13 cellular contexts compared by ENCODE assay signal in the genomic region with DNA sequence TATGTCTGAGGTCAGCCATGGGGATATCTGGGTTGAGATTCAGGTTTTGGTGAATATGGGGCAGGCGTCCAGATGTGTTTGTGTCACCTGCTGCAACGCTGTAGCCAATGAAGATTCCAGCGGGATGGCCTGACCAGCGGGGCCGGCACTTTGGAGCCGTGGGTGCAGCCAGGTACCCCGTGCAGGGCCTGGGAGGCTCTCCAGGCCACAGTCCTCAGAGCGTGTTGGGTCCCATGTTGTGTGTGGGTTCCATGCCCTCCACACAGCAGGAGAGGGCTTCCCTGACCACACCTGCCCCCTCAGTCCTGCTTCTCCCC. TPM values are rescaled to one million over a fixed set of nuclear protein-coding genes. Genes with fewer than 3 reads are reported as not detected.
A peak's percentile ranks its signal among the peaks of the same experiment; 100 is the strongest.
DNase-seq lines count a peak whose midpoint lies in the region; ATAC-seq, FAIRE-seq and TF ChIP-seq lines count a peak whose summit lies in the region.
"Had no signal": no experiment of that assay in that cellular context is flagged by ENCODE, and none has a peak within 500 bp of the region (broad histone marks: within the 10 kb centered on the region; RNA-seq: fewer than 3 reads in every experiment).

No MANE protein-coding gene starts in this region.

- no peak overlapping the region for H2BK20ac ChIP-seq in H1 (ENCODE audit: low read length)

- H3K23me2 ChIP-seq in H1 (ENCODE audit: low read depth, low read length) = peaks cover 3% of the 10 kb centered on the region; the same call in 1 of the 2 replicates

- H3K18ac ChIP-seq in H1 (ENCODE audit: extremely low read depth, low read length) = no peak overlapping the region

- H4K20me1 ChIP-seq in BLaER1 treated with 17β-estradiol and CSF1 and Interleukin-3, amounts not matched to agents 10 nM and 100 nM = peaks cover 0 to 12% (median 4%) of the 10 kb centered on the region in 11 experiments; a peak in 9 of 22 replicates
- no peaks in the 10 kb centered on the region for H4K20me1 ChIP-seq in H1 (replicated peaks in 1 of 2; ENCODE audit: control insufficient read depth in 1 of 2, insufficient read depth in 2 of 2, low read length in 2 of 2)
- H4K20me1 ChIP-seq in osteoblast (ENCODE audit: insufficient read depth, low read length) = no peaks in the 10 kb centered on the region

- CTCF ChIA-PET in H1 (lab: Charles Lee; ENCODE audit: partially characterized antibody) = interaction anchor here (1.1 kb wide), 1 partner anchor 201 kb away, joined by 3 read pairs; no protein-coding TSS in a partner anchor

- H2AFZ ChIP-seq in H1 (ENCODE audit: low read length) (no peak overlapping the region), osteoblast (ENCODE audit: low read length) (no peak overlapping the region)
- H2AFZ ChIP-seq: GM23248 had no signal

- no peak overlapping the region for H2BK120ac ChIP-seq in H1 (replicated peaks; ENCODE audit: low read depth, low read length)

- no peak for ATAC-seq in GM18873 (IDR thresholded peaks at IDR 0.05; ENCODE audit: low FRiP score, unreplicated experiment)

- H3K36me3 ChIP-seq in BLaER1 treated with 17β-estradiol and CSF1 and Interleukin-3, amounts not matched to agents 10 nM and 100 nM = peaks cover 3 to 11% (median 6%) of the 10 kb centered on the region in 11 experiments; a peak in 18 of 22 replicates
- H3K36me3 ChIP-seq in KOPT-K1 (ENCODE audit: insufficient read depth, low read length) (peaks cover 10% of the 10 kb centered on the region), H1 (ENCODE audit: control insufficient read depth in 2 of 4, insufficient read depth in 4 of 4, low read length in 3 of 4) (peaks cover 0 to 12% (median 2%) of the 10 kb centered on the region in 4 experiments; a peak in 4 of 8 replicates), osteoblast (ENCODE audit: insufficient read depth, low read length) (peaks cover 4% of the 10 kb centered on the region)

- H2BK12ac ChIP-seq in H1 (ENCODE audit: low read depth, low read length) = no peak overlapping the region

- H3K4me2 ChIP-seq in BLaER1 treated with 17β-estradiol and CSF1 and Interleukin-3, amounts not matched to agents 10 nM and 100 nM = peak overlapping the region; percentile 91 to 100 (median 98); a peak in 21 of 22 replicates
- no peak overlapping the region for H3K4me2 ChIP-seq in H1 (ENCODE audit: insufficient read depth in 1 of 2, low read depth in 2 of 2, low read length in 2 of 2)
- H3K4me2 ChIP-seq in osteoblast (ENCODE audit: insufficient read depth, low read length) = no peak overlapping the region

- H3K79me2 ChIP-seq in H1 (ENCODE audit: control insufficient read depth in 1 of 2, insufficient read depth in 2 of 2, low read length in 2 of 2) (no peaks in the 10 kb centered on the region), osteoblast (ENCODE audit: insufficient read depth, low read length) (peaks cover 13% of the 10 kb centered on the region)

- FAIRE-seq in H1 (lab: Jason Lieb, UNC) = no peak
- FAIRE-seq: A204.1 had no signal

- H4K8ac ChIP-seq in H1 (ENCODE audit: extremely low read depth, insufficient read depth, low read length) = peak overlapping the region; percentile 51

- H3K79me1 ChIP-seq in H1 (ENCODE audit: low read depth, low read length) = no peaks in the 10 kb centered on the region; the same call in 1 of the 2 replicates

- H3K4me1 ChIP-seq in BLaER1 treated with 17β-estradiol and CSF1 and Interleukin-3, amounts not matched to agents 10 nM and 100 nM = peaks cover 72 to 92% (median 87%) of the 10 kb centered on the region in 10 experiments
- H3K4me1 ChIP-seq in H1 (replicated peaks in 1 of 4; ENCODE audit: control insufficient read depth in 3 of 4, insufficient read depth in 4 of 4, low read length in 3 of 4) = peaks cover 0 to 9% (median 3%) of the 10 kb centered on the region in 4 experiments; a peak in 4 of 7 replicates
- H3K4me1 ChIP-seq in osteoblast (ENCODE audit: insufficient read depth, low read length) = peaks cover 10% of the 10 kb centered on the region

- no peak overlapping the region for H4K5ac ChIP-seq in H1 (ENCODE audit: insufficient read length, low read depth, low read length)

- H3K23ac ChIP-seq in H1 (ENCODE audit: insufficient read length) = no peak overlapping the region

- no peak overlapping the region for H2AK5ac ChIP-seq in H1 (ENCODE audit: low read depth, low read length)

- H2BK15ac ChIP-seq in H1 (ENCODE audit: low read length) = no peak overlapping the region

- DNase-seq in H1 (ENCODE audit: low read depth in 1 of 2, low spot score in 2 of 2) (no peak), osteoblast (ENCODE audit: insufficient read length, low spot score, missing footprints) (peak; percentile 62), amniotic stem cell (lab: John Stamatoyannopoulos, UW) (no peak), AG20443 (ENCODE audit: low spot score) (no peak)
- DNase-seq: GF-D8, GM23248, H7 had no signal

- TF ChIP-seq CTCF in H1 (IDR thresholded peaks at IDR 0.05; ENCODE audit: control extremely low read depth in 1 of 3, insufficient read depth in 1 of 3, low read depth in 1 of 3, low read length in 3 of 3) = no peak
- no peak for TF ChIP-seq CTCF in osteoblast (IDR thresholded peaks at IDR 0.05; ENCODE audit: extremely low read depth, low read depth, low read length)

- peaks cover 0 to 11% (median 0%) of the 10 kb centered on the region in 11 experiments; a peak in 4 of 22 replicates for H3K27me3 ChIP-seq in BLaER1 treated with 17β-estradiol and CSF1 and Interleukin-3, amounts not matched to agents 10 nM and 100 nM
- H3K27me3 ChIP-seq in H1 (replicated peaks in 1 of 4; ENCODE audit: control insufficient read depth in 3 of 4, extremely low read depth in 1 of 4, insufficient read depth in 3 of 4, low read length in 3 of 4) (peaks cover 0 to 16% (median 7%) of the 10 kb centered on the region in 4 experiments; a peak in 3 of 7 replicates), osteoblast (ENCODE audit: insufficient read depth, low read length) (no peaks in the 10 kb centered on the region)
- H3K27me3 ChIP-seq: BE2C had no signal

- POLR2A ChIA-PET in H1 (lab: Charles Lee; ENCODE audit: partially characterized antibody) = interaction anchor here (2.1 kb wide), 1 partner anchor 11 kb away, joined by 5 read pairs; no protein-coding TSS in a partner anchor

- peak overlapping the region in 7 of 11 experiments; percentile 4 to 99 (median 95); a peak in 9 of 22 replicates for H3K27ac ChIP-seq in BLaER1 treated with 17β-estradiol and CSF1 and Interleukin-3, amounts not matched to agents 10 nM and 100 nM
- peak overlapping the region; percentile 2 for H3K27ac ChIP-seq in KOPT-K1 (ENCODE audit: low read depth, low read length, poor library complexity, severe bottlenecking)
- no peak overlapping the region for H3K27ac ChIP-seq in H1 (ENCODE audit: low read depth, low read length)
- H3K27ac ChIP-seq in osteoblast (ENCODE audit: low read depth, low read length) = no peak overlapping the region
- H3K27ac ChIP-seq: GM23248 had no signal

- no peak overlapping the region for H3K4me3 ChIP-seq in BLaER1 treated with 17β-estradiol and CSF1 and Interleukin-3, amounts not matched to agents 10 nM and 100 nM
- H3K4me3 ChIP-seq in H1 (ENCODE audit: extremely low read depth in 1 of 4, insufficient read depth in 2 of 4, low read depth in 3 of 4, low read length in 4 of 4) (no peak overlapping the region), osteoblast (ENCODE audit: insufficient read depth, low read length) (no peak overlapping the region)
- H3K4me3 ChIP-seq: GM23248 had no signal

- TF ChIP-seq RAD21 in H1 (IDR thresholded peaks at IDR 0.05 in 1 of 2, conservative IDR thresholded peaks at IDR 0.05 in 1 of 2; ENCODE audit: low read depth in 2 of 2, low read length in 2 of 2) = no peak

- peak overlapping the region in 6 of 11 experiments; percentile 12 to 47 (median 18); a peak in 7 of 22 replicates for H3K9ac ChIP-seq in BLaER1 treated with 17β-estradiol and CSF1 and Interleukin-3, amounts not matched to agents 10 nM and 100 nM
- H3K9ac ChIP-seq in H1 (replicated peaks in 1 of 4; ENCODE audit: extremely low read depth in 1 of 4, low read depth in 3 of 4, low read length in 3 of 4) = no peak overlapping the region; a peak in 1 of 7 replicates
- H3K9ac ChIP-seq: GM23248 had no signal

- no peak overlapping the region for H2BK5ac ChIP-seq in H1 (ENCODE audit: low read depth, low read length)

- 93% methylated on average over 8 of the region's 8 CpGs; no CpG with 5 or more reads in 1 of the 2 experiments for WGBS in H1 (ENCODE audit: extremely low coverage in 1 of 2, insufficient coverage in 1 of 2, insufficient read length in 1 of 2, insufficient replicate concordance in 2 of 2, low coverage in 1 of 2, low lambda C conversion rate in 2 of 2, missing lambda C conversion rate in 1 of 2), 2 experiments

- no peak for TF ChIP-seq EP300 in H1 (IDR thresholded peaks at IDR 0.05; ENCODE audit: borderline replicate concordance in 1 of 2, low read depth in 2 of 2, low read length in 2 of 2)

- no peak for TF ChIP-seq POLR2A in H1 (IDR thresholded peaks at IDR 0.05; ENCODE audit: control extremely low read depth in 1 of 2, low read depth in 2 of 2, low read length in 2 of 2)

- H4K91ac ChIP-seq in H1 (replicated peaks; ENCODE audit: insufficient read length, low read length) = no peak overlapping the region

- H3K4ac ChIP-seq in H1 (replicated peaks; ENCODE audit: insufficient read length, low read depth, low read length) = no peak overlapping the region

- no peak overlapping the region for H3K14ac ChIP-seq in H1 (ENCODE audit: insufficient read length)

- no peaks in the 10 kb centered on the region; a peak in 2 of 22 replicates for H3K9me3 ChIP-seq in BLaER1 treated with 17β-estradiol and CSF1 and Interleukin-3, amounts not matched to agents 10 nM and 100 nM (replicated peaks in 1 of 11)
- H3K9me3 ChIP-seq in KOPT-K1 (ENCODE audit: insufficient read depth, low read length, poor library complexity, severe bottlenecking) (no peaks in the 10 kb centered on the region), H1 (ENCODE audit: insufficient read depth in 2 of 2, low read depth in 1 of 2, low read length in 1 of 2) (peaks cover 14 to 26% of the 10 kb centered on the region in 2 experiments), osteoblast (ENCODE audit: low read depth, low read length) (no peaks in the 10 kb centered on the region)
- H3K9me3 ChIP-seq: Caco-2 had no signal

- no peak overlapping the region for H3K56ac ChIP-seq in H1 (replicated peaks; ENCODE audit: insufficient read length, low read depth, low read length)

RNA-seq across cellular contexts. Expression of a gene that starts 2.8 kb away (rescaled TPM):
- total RNA-seq in H1 (2021; fragmentation: NEBNext Ultra II Directional; extraction: Animal tissue kit (Norgen Biotek cat#: 25700)) = 0.39 and 0.82 TPM in 2 replicates
- polyA plus RNA-seq in H1 (2011; rRNA removed) = 0.24 and 0.67 TPM in 2 replicates
- polyA plus RNA-seq in H1 (2011; cell fraction: cytosol; rRNA removed) = 0.70 TPM
- polyA plus RNA-seq in H1 (2011; cell fraction: nucleus; rRNA removed) = 5.9 TPM
- 0.28 to 0.54 TPM (median 0.42 TPM) in 4 replicates for polyA plus RNA-seq in H1 (2012, experiment 1 of 2)
- polyA plus RNA-seq in H1 (2012, experiment 2 of 2) = 0.05 TPM
- 0.14 TPM for polyA plus RNA-seq in H1 (2013, experiment 1 of 2)
- 0.07 TPM for polyA plus RNA-seq in H1 (2013, experiment 2 of 2)
- polyA minus RNA-seq in H1 (2011; rRNA and poly(A)+ RNA removed) = 0.10 and 0.16 TPM in 2 replicates
- not detected for polyA minus RNA-seq in H1 (2011; cell fraction: cytosol; rRNA and poly(A)+ RNA removed)
- 1.5 TPM for polyA minus RNA-seq in H1 (2011; cell fraction: nucleus; rRNA and poly(A)+ RNA removed)
- total RNA-seq in osteoblast = under 0.01 and 0.29 TPM in 2 replicates

RNA-seq across cellular contexts. Expression of a gene that starts 24.1 kb away (rescaled TPM):
- total RNA-seq in H1 (2021; fragmentation: NEBNext Ultra II Directional; extraction: Animal tissue kit (Norgen Biotek cat#: 25700)) = 217 and 221 TPM in 2 replicates
- 73.9 and 159 TPM in 2 replicates for polyA plus RNA-seq in H1 (2011; rRNA removed)
- 107 TPM for polyA plus RNA-seq in H1 (2011; cell fraction: cytosol; rRNA removed)
- 578 TPM for polyA plus RNA-seq in H1 (2011; cell fraction: nucleus; rRNA removed)
- 172 to 212 TPM (median 181 TPM) in 4 replicates for polyA plus RNA-seq in H1 (2012, experiment 1 of 2)
- 113 TPM for polyA plus RNA-seq in H1 (2012, experiment 2 of 2)
- 173 TPM for polyA plus RNA-seq in H1 (2013, experiment 1 of 2)
- polyA plus RNA-seq in H1 (2013, experiment 2 of 2) = 167 TPM
- 58.7 and 60.2 TPM in 2 replicates for polyA minus RNA-seq in H1 (2011; rRNA and poly(A)+ RNA removed)
- 171 TPM for polyA minus RNA-seq in H1 (2011; cell fraction: cytosol; rRNA and poly(A)+ RNA removed)
- polyA minus RNA-seq in H1 (2011; cell fraction: nucleus; rRNA and poly(A)+ RNA removed) = 231 TPM
- 60.4 TPM in 2 replicates for total RNA-seq in osteoblast

Comparison
In these comparisons a context has a peak if more than half of its experiments do, and no peak if none do; other contexts are left out.
1. H3K27ac ChIP-seq: peak in BLaER1 treated with 17β-estradiol and CSF1 and Interleukin-3, amounts not matched to agents 10 nM and 100 nM (7 of 11) and KOPT-K1 (single experiment); none in H1 (single experiment) and osteoblast (single experiment).
2. H3K4me2 ChIP-seq: peak in BLaER1 treated with 17β-estradiol and CSF1 and Interleukin-3, amounts not matched to agents 10 nM and 100 nM (11 of 11); none in H1 (0 of 2) and osteoblast (single experiment).
3. H3K9ac ChIP-seq: peak in BLaER1 treated with 17β-estradiol and CSF1 and Interleukin-3, amounts not matched to agents 10 nM and 100 nM (6 of 11); none in H1 (0 of 4).